ENCODE assay signal across 1 cellular context in genomic region chr7:23544913-23545354, GRCh38.
TF ChIP-seq lines count a peak whose summit lies in the region.

No MANE protein-coding gene starts in this region.

TF ChIP-seq in HepG2, 621 proteins besides CTCF, POLR2A, EP300 and RAD21 (continued from another document):
- TF ChIP-seq JUN (CRISPR knock-in tag; IDR thresholded peaks at IDR 0.05) (no peak), STAG1 (CRISPR knock-in tag; IDR thresholded peaks at IDR 0.05) (peak; percentile 83), ETV6 (CRISPR knock-in tag; conservative IDR thresholded peaks at IDR 0.05) (no peak), SAP130 (CRISPR knock-in tag; IDR thresholded peaks at IDR 0.05; ENCODE audit: low read depth) (0 out of 2 replicates have a peak, but pooled peaks have one; percentile 6)
